8 cellular contexts compared by ENCODE assay signal in the genomic region with DNA sequence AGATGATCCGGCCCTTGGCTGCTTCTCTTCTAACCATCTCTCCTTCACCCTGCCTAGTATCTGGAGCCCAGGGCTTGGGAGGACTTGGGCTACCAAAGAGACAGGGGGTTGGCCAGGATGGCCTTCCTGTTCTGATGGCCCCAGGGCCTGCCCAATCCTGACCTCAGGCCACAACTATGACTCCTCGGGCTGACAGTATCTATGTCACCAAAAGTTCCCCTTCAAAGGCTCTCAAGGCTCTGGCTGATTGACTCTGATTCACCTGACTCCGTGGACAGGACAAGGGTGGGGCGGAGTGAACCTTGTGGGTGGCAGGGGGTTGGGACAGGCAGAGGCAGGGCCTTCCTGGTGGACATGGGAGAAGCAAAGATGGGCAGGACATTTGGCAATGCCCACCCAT. TPM values are rescaled to one million over a fixed set of nuclear protein-coding genes. Genes with fewer than 3 reads are reported as not detected.
DNase-seq lines count a peak whose midpoint lies in the region; ATAC-seq and TF ChIP-seq lines count a peak whose summit lies in the region.
"Had no signal": no experiment of that assay in that cellular context is flagged by ENCODE, and none has a peak within 500 bp of the region (broad histone marks: within the 10 kb centered on the region; RNA-seq: fewer than 3 reads in every experiment).

No MANE protein-coding gene starts in this region.

- no peaks in the 10 kb centered on the region for H3K27me3 ChIP-seq in H7 (ENCODE audit: control insufficient read depth, insufficient read depth, low read length)

- peak in 1 of 2 donors; percentile 73 for DNase-seq in stimulated activated effector memory CD8-positive, alpha-beta T cell treated with anti-CD3 and anti-CD28 coated beads, Interleukin-12 subunit alpha, Interleukin-12 subunit beta, amount 100 ng/mL, for 72 hours (ENCODE audit: low spot score in 2 of 2)
- DNase-seq in H7 = no peak
- DNase-seq: NCI-H1436 treated with DMSO at 0.1 percent for 48 hours had no signal

- peak overlapping the region in 3 of 5 experiments; percentile 31 to 78 (median 77) for H3K4me3 Mint-ChIP-seq in brain
- peak overlapping the region; percentile 85 for H3K4me3 Mint-ChIP-seq in stimulated activated effector memory CD8-positive, alpha-beta T cell treated with anti-CD3 and anti-CD28 coated beads, Interleukin-12 subunit alpha, Interleukin-12 subunit beta, amount 100 ng/mL, for 72 hours

- peaks cover 8% of the 10 kb centered on the region for H3K36me3 Mint-ChIP-seq in brain
- peaks cover 42% of the 10 kb centered on the region for H3K36me3 Mint-ChIP-seq in stimulated activated effector memory CD8-positive, alpha-beta T cell treated with anti-CD3 and anti-CD28 coated beads, Interleukin-12 subunit alpha, Interleukin-12 subunit beta, amount 100 ng/mL, for 72 hours

- H3K9me3 Mint-ChIP-seq in brain = no peaks in the 10 kb centered on the region
- H3K9me3 Mint-ChIP-seq in stimulated activated effector memory CD8-positive, alpha-beta T cell treated with anti-CD3 and anti-CD28 coated beads, Interleukin-12 subunit alpha, Interleukin-12 subunit beta, amount 100 ng/mL, for 72 hours = no peaks in the 10 kb centered on the region

- TF ChIP-seq CTCF in brain (conservative IDR thresholded peaks at IDR 0.05) = no peak

- ATAC-seq in GM18868 (IDR thresholded peaks at IDR 0.05; ENCODE audit: unreplicated experiment) = peak; percentile 32
- ATAC-seq in HG03378 (IDR thresholded peaks at IDR 0.05; ENCODE audit: unreplicated experiment) = peak; percentile 40
- ATAC-seq in stimulated activated effector memory CD8-positive, alpha-beta T cell treated with anti-CD3 and anti-CD28 coated beads, Interleukin-12 subunit alpha, Interleukin-12 subunit beta, amount 100 ng/mL, for 72 hours = peak; percentile 88
- no peak for ATAC-seq in HG03097 (IDR thresholded peaks at IDR 0.05; ENCODE audit: low FRiP score, unreplicated experiment)
- no peak for ATAC-seq in GM18909 (IDR thresholded peaks at IDR 0.05; ENCODE audit: poor library complexity, unreplicated experiment)

- peaks cover 70% of the 10 kb centered on the region for H3K4me1 Mint-ChIP-seq in brain
- H3K4me1 Mint-ChIP-seq in stimulated activated effector memory CD8-positive, alpha-beta T cell treated with anti-CD3 and anti-CD28 coated beads, Interleukin-12 subunit alpha, Interleukin-12 subunit beta, amount 100 ng/mL, for 72 hours = peaks cover 95% of the 10 kb centered on the region

- H3K27me3 Mint-ChIP-seq in brain = peaks cover 4% of the 10 kb centered on the region

- no peaks in the 10 kb centered on the region; the same call in 1 of the 2 replicates for H3K36me3 ChIP-seq in H7 (replicated peaks; ENCODE audit: control insufficient read depth, insufficient read depth, low read length)

- no peak overlapping the region for H3K4me3 ChIP-seq in H7 (ENCODE audit: insufficient read depth, low read depth, low read length)

- peak overlapping the region; percentile 94 to 98 (median 98) for H3K27ac Mint-ChIP-seq in brain
- H3K27ac Mint-ChIP-seq in stimulated activated effector memory CD8-positive, alpha-beta T cell treated with anti-CD3 and anti-CD28 coated beads, Interleukin-12 subunit alpha, Interleukin-12 subunit beta, amount 100 ng/mL, for 72 hours = peak overlapping the region; percentile 99

RNA-seq across cellular contexts. Expression of gene MEF2D, which starts 12.7 kb away (rescaled TPM):
- polyA plus RNA-seq in brain (ENCODE audit: insufficient read depth, low read depth, low replicate concordance) = 22.7 TPM
- 14.2 TPM in 2 replicates for total RNA-seq in H7 (2014; rRNA removed; shearing (Covaris generic))

Comparison
In these comparisons a context has a peak if more than half of its experiments do, and no peak if none do; other contexts are left out.
1. ATAC-seq: peak in GM18868 (single experiment), HG03378 (single experiment) and stimulated activated effector memory CD8-positive, alpha-beta T cell treated with anti-CD3 and anti-CD28 coated beads, Interleukin-12 subunit alpha, Interleukin-12 subunit beta, amount 100 ng/mL, for 72 hours (single experiment); none in HG03097 (single experiment) and GM18909 (single experiment).